ENCODE assay signal across 8 cellular contexts in the genomic region with DNA sequence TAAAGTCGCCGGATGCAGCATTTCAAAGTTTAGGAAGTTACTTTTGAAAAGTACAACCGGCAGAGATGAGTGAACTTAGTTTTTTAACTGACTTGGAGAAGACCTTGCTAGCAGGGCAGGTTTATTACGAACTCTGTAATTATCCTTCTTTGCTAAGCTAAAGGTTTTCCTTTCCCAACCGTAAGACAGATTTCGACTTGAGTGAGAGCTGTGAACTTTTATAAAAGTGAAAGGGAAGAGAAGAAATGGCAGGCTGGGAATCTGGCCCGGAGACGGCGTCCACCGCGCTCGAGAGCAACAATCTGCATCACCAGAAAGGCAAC. TPM values are rescaled to one million over a fixed set of nuclear protein-coding genes. Genes with fewer than 3 reads are reported as not detected.
DNase-seq lines count a peak whose midpoint lies in the region; ATAC-seq and TF ChIP-seq lines count a peak whose summit lies in the region.

No MANE protein-coding gene starts in this region.

- TF ChIP-seq CTCF in body of pancreas (IDR thresholded peaks at IDR 0.05) = peak in 1 of 7 experiments; percentile 2
- no peak for TF ChIP-seq CTCF in mesothelial cell of epicardium (IDR thresholded peaks at IDR 0.05; ENCODE audit: unreplicated experiment)

- no peak for DNase-seq in body of pancreas
- no peak for DNase-seq in mesothelial cell of epicardium (ENCODE audit: low spot score in 2 of 2, unreplicated experiment in 2 of 2)
- no peak for DNase-seq in NCI-H1105 (lab: John Stamatoyannopoulos, UW)

- peak overlapping the region in 2 of 11 experiments; percentile 22 to 34; a peak in 2 of 22 replicates for H3K27ac ChIP-seq in BLaER1 treated with 17β-estradiol and CSF1 and Interleukin-3, amounts not matched to agents 10 nM and 100 nM
- H3K27ac ChIP-seq in body of pancreas = peak overlapping the region; percentile 79 to 97 (median 95)

- no peaks in the 10 kb centered on the region for H3K36me3 Mint-ChIP-seq in mesothelial cell of epicardium

- WGBS in body of pancreas, 2 donors = 1 to 4% methylated on average over 12 of the region's 12 CpGs

- peak overlapping the region; percentile 24 to 74 (median 60); a peak in 16 of 22 replicates for H3K9ac ChIP-seq in BLaER1 treated with 17β-estradiol and CSF1 and Interleukin-3, amounts not matched to agents 10 nM and 100 nM

- ATAC-seq in HG02884 (IDR thresholded peaks at IDR 0.05; ENCODE audit: unreplicated experiment) (peak; percentile 31), body of pancreas (no peak), HG03565 (IDR thresholded peaks at IDR 0.05; ENCODE audit: unreplicated experiment) (no peak), HG02571 (IDR thresholded peaks at IDR 0.05; ENCODE audit: unreplicated experiment) (no peak), GM19035 (IDR thresholded peaks at IDR 0.05; ENCODE audit: unreplicated experiment) (no peak)

- peaks cover 34% of the 10 kb centered on the region for H3K4me1 Mint-ChIP-seq in mesothelial cell of epicardium

- no peak for TF ChIP-seq POLR2A in body of pancreas (IDR thresholded peaks at IDR 0.05)

- peak overlapping the region; percentile 78 for H3K4me3 Mint-ChIP-seq in mesothelial cell of epicardium

- peaks cover 50 to 98% (median 56%) of the 10 kb centered on the region in 11 experiments for H3K27me3 ChIP-seq in BLaER1 treated with 17β-estradiol and CSF1 and Interleukin-3, amounts not matched to agents 10 nM and 100 nM
- H3K27me3 ChIP-seq in body of pancreas = no peaks in the 10 kb centered on the region

- no peaks in the 10 kb centered on the region for H3K27me3 Mint-ChIP-seq in mesothelial cell of epicardium (ENCODE audit: low read depth)

- H3K4me2 ChIP-seq in BLaER1 treated with 17β-estradiol and CSF1 and Interleukin-3, amounts not matched to agents 10 nM and 100 nM = peak overlapping the region; percentile 56 to 80 (median 65)

- peaks cover 0 to 28% (median 10%) of the 10 kb centered on the region in 11 experiments; a peak in 16 of 22 replicates for H4K20me1 ChIP-seq in BLaER1 treated with 17β-estradiol and CSF1 and Interleukin-3, amounts not matched to agents 10 nM and 100 nM

- no peaks in the 10 kb centered on the region for H3K36me3 ChIP-seq in BLaER1 treated with 17β-estradiol and CSF1 and Interleukin-3, amounts not matched to agents 10 nM and 100 nM
- no peaks in the 10 kb centered on the region for H3K36me3 ChIP-seq in body of pancreas (replicated peaks in 1 of 2; ENCODE audit: insufficient read depth in 1 of 2, low read depth in 2 of 2)

- peak overlapping the region; percentile 98 for H3K27ac Mint-ChIP-seq in mesothelial cell of epicardium

- peaks cover 0 to 11% (median 7%) of the 10 kb centered on the region in 11 experiments; a peak in 8 of 22 replicates for H3K9me3 ChIP-seq in BLaER1 treated with 17β-estradiol and CSF1 and Interleukin-3, amounts not matched to agents 10 nM and 100 nM (replicated peaks in 1 of 11)
- H3K9me3 ChIP-seq in body of pancreas = no peaks in the 10 kb centered on the region

- H3K4me3 ChIP-seq in BLaER1 treated with 17β-estradiol and CSF1 and Interleukin-3, amounts not matched to agents 10 nM and 100 nM = peak overlapping the region; percentile 55 to 72 (median 62)
- peak overlapping the region; percentile 46 to 58 for H3K4me3 ChIP-seq in body of pancreas

- H3K9me3 Mint-ChIP-seq in mesothelial cell of epicardium = peaks cover 6% of the 10 kb centered on the region

- intact Hi-C loops in body of pancreas (cut with DNase I) = no loop called here

- H3K4me1 ChIP-seq in BLaER1 treated with 17β-estradiol and CSF1 and Interleukin-3, amounts not matched to agents 10 nM and 100 nM = peaks cover 0 to 6% (median 0%) of the 10 kb centered on the region in 10 experiments; a peak in 1 of 20 replicates
- H3K4me1 ChIP-seq in body of pancreas = peaks cover 23% of the 10 kb centered on the region

RNA-seq across cellular contexts. Expression of a gene that starts 0.7 kb away (rescaled TPM):
- total RNA-seq in body of pancreas = 10 to 100 TPM; 36.9 to 55.0 TPM
- total RNA-seq in mesothelial cell of epicardium = 156 to 163 TPM (median 161 TPM) in 3 replicates
